1 cellular context compared by ENCODE assay signal in the genomic region with DNA sequence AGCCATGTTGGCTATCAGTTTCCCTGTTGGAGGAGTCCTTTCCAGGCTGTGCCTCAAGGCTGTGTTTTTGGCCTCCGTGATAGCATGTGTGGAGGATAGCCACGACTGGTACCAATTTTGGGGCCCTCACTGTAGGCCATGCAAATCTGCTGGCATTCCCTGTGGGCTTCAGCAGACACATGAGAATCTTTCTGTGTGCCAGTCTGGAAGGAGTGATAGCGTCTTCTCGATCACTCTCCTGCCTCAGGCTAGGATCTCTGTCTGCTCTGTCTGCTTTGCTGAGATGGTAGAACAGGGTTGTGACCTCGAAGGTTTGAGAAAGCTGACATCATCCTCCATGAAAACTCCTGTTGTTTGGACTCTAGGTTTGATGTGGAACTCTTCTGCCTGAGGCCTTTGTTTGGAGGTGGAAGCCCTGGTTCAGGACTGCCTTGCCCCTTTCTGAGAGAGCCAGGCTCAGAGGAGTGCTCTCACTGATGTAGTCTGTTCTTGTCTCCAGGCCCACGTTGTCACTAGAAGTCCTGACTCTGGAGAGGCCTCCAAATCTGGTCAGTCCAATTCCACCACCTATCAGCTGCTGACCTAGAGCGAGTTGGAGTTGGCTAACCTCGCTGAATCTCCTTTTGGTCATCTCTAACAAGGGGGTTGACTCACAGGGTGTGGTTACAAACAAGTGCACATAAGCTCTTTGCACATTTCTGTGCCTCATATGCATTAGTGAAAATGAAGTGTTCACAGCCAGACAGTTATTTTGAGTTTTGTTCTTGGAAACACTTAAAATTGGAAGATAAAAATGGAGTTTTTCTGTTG.
TF ChIP-seq lines count a peak whose summit lies in the region.

No MANE protein-coding gene starts in this region.

TF ChIP-seq in H1, 55 proteins besides CTCF, POLR2A, EP300 and RAD21:
- TF ChIP-seq POU5F1 (IDR thresholded peaks at IDR 0.05; ENCODE audit: low read depth, low read length) (no peak), MAFK (IDR thresholded peaks at IDR 0.05; ENCODE audit: low read depth, low read length) (no peak), CHD2 (IDR thresholded peaks at IDR 0.05; ENCODE audit: low read length) (no peak)
- TF ChIP-seq, protein P1, sequence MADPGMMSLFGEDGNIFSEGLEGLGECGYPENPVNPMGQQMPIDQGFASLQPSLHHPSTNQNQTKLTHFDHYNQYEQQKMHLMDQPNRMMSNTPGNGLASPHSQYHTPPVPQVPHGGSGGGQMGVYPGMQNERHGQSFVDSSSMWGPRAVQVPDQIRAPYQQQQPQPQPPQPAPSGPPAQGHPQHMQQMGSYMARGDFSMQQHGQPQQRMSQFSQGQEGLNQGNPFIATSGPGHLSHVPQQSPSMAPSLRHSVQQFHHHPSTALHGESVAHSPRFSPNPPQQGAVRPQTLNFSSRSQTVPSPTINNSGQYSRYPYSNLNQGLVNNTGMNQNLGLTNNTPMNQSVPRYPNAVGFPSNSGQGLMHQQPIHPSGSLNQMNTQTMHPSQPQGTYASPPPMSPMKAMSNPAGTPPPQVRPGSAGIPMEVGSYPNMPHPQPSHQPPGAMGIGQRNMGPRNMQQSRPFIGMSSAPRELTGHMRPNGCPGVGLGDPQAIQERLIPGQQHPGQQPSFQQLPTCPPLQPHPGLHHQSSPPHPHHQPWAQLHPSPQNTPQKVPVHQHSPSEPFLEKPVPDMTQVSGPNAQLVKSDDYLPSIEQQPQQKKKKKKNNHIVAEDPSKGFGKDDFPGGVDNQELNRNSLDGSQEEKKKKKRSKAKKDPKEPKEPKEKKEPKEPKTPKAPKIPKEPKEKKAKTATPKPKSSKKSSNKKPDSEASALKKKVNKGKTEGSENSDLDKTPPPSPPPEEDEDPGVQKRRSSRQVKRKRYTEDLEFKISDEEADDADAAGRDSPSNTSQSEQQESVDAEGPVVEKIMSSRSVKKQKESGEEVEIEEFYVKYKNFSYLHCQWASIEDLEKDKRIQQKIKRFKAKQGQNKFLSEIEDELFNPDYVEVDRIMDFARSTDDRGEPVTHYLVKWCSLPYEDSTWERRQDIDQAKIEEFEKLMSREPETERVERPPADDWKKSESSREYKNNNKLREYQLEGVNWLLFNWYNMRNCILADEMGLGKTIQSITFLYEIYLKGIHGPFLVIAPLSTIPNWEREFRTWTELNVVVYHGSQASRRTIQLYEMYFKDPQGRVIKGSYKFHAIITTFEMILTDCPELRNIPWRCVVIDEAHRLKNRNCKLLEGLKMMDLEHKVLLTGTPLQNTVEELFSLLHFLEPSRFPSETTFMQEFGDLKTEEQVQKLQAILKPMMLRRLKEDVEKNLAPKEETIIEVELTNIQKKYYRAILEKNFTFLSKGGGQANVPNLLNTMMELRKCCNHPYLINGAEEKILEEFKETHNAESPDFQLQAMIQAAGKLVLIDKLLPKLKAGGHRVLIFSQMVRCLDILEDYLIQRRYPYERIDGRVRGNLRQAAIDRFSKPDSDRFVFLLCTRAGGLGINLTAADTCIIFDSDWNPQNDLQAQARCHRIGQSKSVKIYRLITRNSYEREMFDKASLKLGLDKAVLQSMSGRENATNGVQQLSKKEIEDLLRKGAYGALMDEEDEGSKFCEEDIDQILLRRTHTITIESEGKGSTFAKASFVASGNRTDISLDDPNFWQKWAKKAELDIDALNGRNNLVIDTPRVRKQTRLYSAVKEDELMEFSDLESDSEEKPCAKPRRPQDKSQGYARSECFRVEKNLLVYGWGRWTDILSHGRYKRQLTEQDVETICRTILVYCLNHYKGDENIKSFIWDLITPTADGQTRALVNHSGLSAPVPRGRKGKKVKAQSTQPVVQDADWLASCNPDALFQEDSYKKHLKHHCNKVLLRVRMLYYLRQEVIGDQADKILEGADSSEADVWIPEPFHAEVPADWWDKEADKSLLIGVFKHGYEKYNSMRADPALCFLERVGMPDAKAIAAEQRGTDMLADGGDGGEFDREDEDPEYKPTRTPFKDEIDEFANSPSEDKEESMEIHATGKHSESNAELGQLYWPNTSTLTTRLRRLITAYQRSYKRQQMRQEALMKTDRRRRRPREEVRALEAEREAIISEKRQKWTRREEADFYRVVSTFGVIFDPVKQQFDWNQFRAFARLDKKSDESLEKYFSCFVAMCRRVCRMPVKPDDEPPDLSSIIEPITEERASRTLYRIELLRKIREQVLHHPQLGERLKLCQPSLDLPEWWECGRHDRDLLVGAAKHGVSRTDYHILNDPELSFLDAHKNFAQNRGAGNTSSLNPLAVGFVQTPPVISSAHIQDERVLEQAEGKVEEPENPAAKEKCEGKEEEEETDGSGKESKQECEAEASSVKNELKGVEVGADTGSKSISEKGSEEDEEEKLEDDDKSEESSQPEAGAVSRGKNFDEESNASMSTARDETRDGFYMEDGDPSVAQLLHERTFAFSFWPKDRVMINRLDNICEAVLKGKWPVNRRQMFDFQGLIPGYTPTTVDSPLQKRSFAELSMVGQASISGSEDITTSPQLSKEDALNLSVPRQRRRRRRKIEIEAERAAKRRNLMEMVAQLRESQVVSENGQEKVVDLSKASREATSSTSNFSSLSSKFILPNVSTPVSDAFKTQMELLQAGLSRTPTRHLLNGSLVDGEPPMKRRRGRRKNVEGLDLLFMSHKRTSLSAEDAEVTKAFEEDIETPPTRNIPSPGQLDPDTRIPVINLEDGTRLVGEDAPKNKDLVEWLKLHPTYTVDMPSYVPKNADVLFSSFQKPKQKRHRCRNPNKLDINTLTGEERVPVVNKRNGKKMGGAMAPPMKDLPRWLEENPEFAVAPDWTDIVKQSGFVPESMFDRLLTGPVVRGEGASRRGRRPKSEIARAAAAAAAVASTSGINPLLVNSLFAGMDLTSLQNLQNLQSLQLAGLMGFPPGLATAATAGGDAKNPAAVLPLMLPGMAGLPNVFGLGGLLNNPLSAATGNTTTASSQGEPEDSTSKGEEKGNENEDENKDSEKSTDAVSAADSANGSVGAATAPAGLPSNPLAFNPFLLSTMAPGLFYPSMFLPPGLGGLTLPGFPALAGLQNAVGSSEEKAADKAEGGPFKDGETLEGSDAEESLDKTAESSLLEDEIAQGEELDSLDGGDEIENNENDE (IDR thresholded peaks at IDR 0.05; ENCODE audit: insufficient replicate concordance, low read length) = no peak
- TF ChIP-seq, protein P2, sequence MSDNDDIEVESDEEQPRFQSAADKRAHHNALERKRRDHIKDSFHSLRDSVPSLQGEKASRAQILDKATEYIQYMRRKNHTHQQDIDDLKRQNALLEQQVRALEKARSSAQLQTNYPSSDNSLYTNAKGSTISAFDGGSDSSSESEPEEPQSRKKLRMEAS (IDR thresholded peaks at IDR 0.05) = no peak
